ENCODE assay signal across 16 cellular contexts in genomic region chr14:89988787-89989186, GRCh38. TPM values are rescaled to one million over a fixed set of nuclear protein-coding genes. Genes with fewer than 3 reads are reported as not detected.
DNase-seq lines count a peak whose midpoint lies in the region; ATAC-seq and TF ChIP-seq lines count a peak whose summit lies in the region.
"Had no signal": no experiment of that assay in that cellular context is flagged by ENCODE, and none has a peak within 500 bp of the region (broad histone marks: within the 10 kb centered on the region; RNA-seq: fewer than 3 reads in every experiment).

No MANE protein-coding gene starts in this region.

- WGBS in H9 (ENCODE audit: extremely low coverage, insufficient read length, low lambda C conversion rate), result no CpG with 5 or more reads among the region's 5 CpGs

- no peak overlapping the region for H2AFZ ChIP-seq in H9 (ENCODE audit: low read length)

- no peak overlapping the region for H3K14ac ChIP-seq in H9 (ENCODE audit: insufficient read depth, low read length)

- H3K18ac ChIP-seq in H9 (ENCODE audit: insufficient read length, low read depth, low read length), result no peak overlapping the region

- no peaks in the 10 kb centered on the region for H3K79me1 ChIP-seq in H9 (ENCODE audit: insufficient read depth, low read depth, low read length, poor library complexity, severe bottlenecking)

- H3K4me2 ChIP-seq in H9 (ENCODE audit: insufficient read depth, insufficient read length, low read length), result no peak overlapping the region
- H3K4me2 ChIP-seq: BLaER1 had no signal

- intact Hi-C loops in activated naive CD4-positive, alpha-beta T cell treated with anti-CD3 and anti-CD28 coated beads for 36 hours (cut with micrococcal nuclease), result no loop called here

- H3K9ac ChIP-seq in H9 (ENCODE audit: extremely low read depth, insufficient read length, low read length), result no peak overlapping the region
- H3K9ac ChIP-seq: BLaER1 had no signal

- H2BK120ac ChIP-seq in H9 (ENCODE audit: low read depth, low read length, poor library complexity, severe bottlenecking), result no peak overlapping the region

- DNase-seq in H9 (no peak), WTC11 (ENCODE audit: low spot score) (no peak), iPS-NIHi7 (ENCODE audit: extremely low spot score) (peak; percentile 19)
- DNase-seq in activated naive CD4-positive, alpha-beta T cell treated with anti-CD3 and anti-CD28 coated beads for 36 hours, result no peak
- DNase-seq: Caco-2; CD4-positive, CD25-positive, alpha-beta regulatory T cell; CD8-positive, alpha-beta T cell; DMS153; DND-41; GOT3; HCEC 1CT had no signal

- POLR2A ChIA-PET in WTC11 (lab: Charles Lee), result no interaction called here

- H3K9me3 Mint-ChIP-seq in H9, result no peaks in the 10 kb centered on the region
- no peaks in the 10 kb centered on the region for H3K9me3 Mint-ChIP-seq in WTC11
- no peaks in the 10 kb centered on the region for H3K9me3 Mint-ChIP-seq in activated naive CD4-positive, alpha-beta T cell treated with anti-CD3 and anti-CD28 coated beads for 36 hours
- H3K9me3 Mint-ChIP-seq: CD4-positive, CD25-positive, alpha-beta regulatory T cell; CD8-positive, alpha-beta T cell had no signal

- H2BK15ac ChIP-seq in H9 (ENCODE audit: low read depth, low read length), result no peak overlapping the region

- H4K20me1 ChIP-seq in H9 (ENCODE audit: control insufficient read depth, insufficient read depth, insufficient read length), result no peaks in the 10 kb centered on the region
- H4K20me1 ChIP-seq: BLaER1 had no signal

- TF ChIP-seq CTCF in H9 (conservative IDR thresholded peaks at IDR 0.05), result no peak
- no peak for TF ChIP-seq CTCF in WTC11 (IDR thresholded peaks at IDR 0.05)

- no peaks in the 10 kb centered on the region for H3K79me2 ChIP-seq in H9 (ENCODE audit: insufficient read depth, low read length)

- H3K23ac ChIP-seq in H9 (ENCODE audit: insufficient read length, low read depth, low read length), result no peak overlapping the region

- H3K4me1 ChIP-seq in H9 (ENCODE audit: insufficient read depth, low read length), result no peaks in the 10 kb centered on the region; the same call in 1 of the 2 replicates
- H3K4me1 ChIP-seq: BLaER1, Caco-2 had no signal

- ATAC-seq in WTC11 (peak; percentile 65), HG03039 (IDR thresholded peaks at IDR 0.05; ENCODE audit: unreplicated experiment) (no peak), HG03571 (IDR thresholded peaks at IDR 0.05; ENCODE audit: unreplicated experiment) (no peak)
- ATAC-seq: CD8-positive, alpha-beta T cell had no signal

- no peak overlapping the region for H3K4ac ChIP-seq in H9 (ENCODE audit: low read depth, low read length)

- no peaks in the 10 kb centered on the region for H3K9me3 ChIP-seq in H9 (ENCODE audit: control insufficient read depth, low read depth, low read length)
- H3K9me3 ChIP-seq: BLaER1, Caco-2 had no signal

- no peak overlapping the region for H2BK12ac ChIP-seq in H9 (ENCODE audit: insufficient read length, low read depth, low read length)

- H3K27ac Mint-ChIP-seq in H9 (peak overlapping the region in 2 of 3 experiments; percentile 10 to 71; a peak in 5 of 7 replicates), WTC11 (peak overlapping the region; percentile 91)
- H3K27ac Mint-ChIP-seq in activated naive CD4-positive, alpha-beta T cell treated with anti-CD3 and anti-CD28 coated beads for 36 hours, result no peak overlapping the region
- H3K27ac Mint-ChIP-seq: B cell; CD4-positive, CD25-positive, alpha-beta regulatory T cell; CD8-positive, alpha-beta T cell had no signal

- no peak overlapping the region for H2AK5ac ChIP-seq in H9 (ENCODE audit: insufficient read length, low read length)

- no peak overlapping the region for H4K8ac ChIP-seq in H9 (replicated peaks; ENCODE audit: insufficient read length, low read depth, low read length)

- H2BK5ac ChIP-seq in H9 (ENCODE audit: insufficient read length, low read length), result no peak overlapping the region

- H3K4me3 Mint-ChIP-seq in H9 (no peak overlapping the region), WTC11 (no peak overlapping the region)
- H3K4me3 Mint-ChIP-seq in activated naive CD4-positive, alpha-beta T cell treated with anti-CD3 and anti-CD28 coated beads for 36 hours, result no peak overlapping the region
- H3K4me3 Mint-ChIP-seq: B cell; CD4-positive, CD25-positive, alpha-beta regulatory T cell; CD8-positive, alpha-beta T cell had no signal

- H3K27me3 ChIP-seq in H9 (ENCODE audit: insufficient read depth, low read length), result no peaks in the 10 kb centered on the region
- H3K27me3 ChIP-seq: BLaER1 had no signal

- H3K4me1 Mint-ChIP-seq in H9, result peaks cover 30 to 31% of the 10 kb centered on the region in 2 experiments
- peaks cover 41% of the 10 kb centered on the region for H3K4me1 Mint-ChIP-seq in WTC11
- H3K4me1 Mint-ChIP-seq in activated naive CD4-positive, alpha-beta T cell treated with anti-CD3 and anti-CD28 coated beads for 36 hours (ENCODE audit: low read depth), result no peaks in the 10 kb centered on the region
- H3K4me1 Mint-ChIP-seq: B cell had no signal

- CTCF ChIA-PET in WTC11 (lab: Charles Lee), result interaction anchor here (0.7 to 5.8 kb wide), 4 partner anchors 15 to 247 kb away, joined by 4 to 52 read pairs (median 8); no protein-coding TSS in a partner anchor
- CTCF ChIA-PET in activated naive CD4-positive, alpha-beta T cell treated with anti-CD3 and anti-CD28 coated beads for 36 hours (lab: Charles Lee), result interaction anchor here (1.8 kb wide), 1 partner anchor 16 kb away, joined by 6 read pairs; no protein-coding TSS in a partner anchor

- H3K36me3 Mint-ChIP-seq in H9 (ENCODE audit: insufficient read depth in 1 of 3, low read depth in 3 of 3) (peaks cover 16 to 54% (median 50%) of the 10 kb centered on the region in 3 experiments), WTC11 (peaks cover 33% of the 10 kb centered on the region)
- peaks cover 50% of the 10 kb centered on the region for H3K36me3 Mint-ChIP-seq in activated naive CD4-positive, alpha-beta T cell treated with anti-CD3 and anti-CD28 coated beads for 36 hours (ENCODE audit: low read depth)

- H3K56ac ChIP-seq in H9 (ENCODE audit: insufficient read length, low read depth, low read length), result no peak overlapping the region

- no peaks in the 10 kb centered on the region for H3K23me2 ChIP-seq in H9 (ENCODE audit: insufficient read length, low read depth, low read length, poor library complexity, severe bottlenecking)

- H3K27me3 Mint-ChIP-seq in H9 (ENCODE audit: low read depth) (no peaks in the 10 kb centered on the region), WTC11 (ENCODE audit: low read depth) (no peaks in the 10 kb centered on the region)
- H3K27me3 Mint-ChIP-seq in activated naive CD4-positive, alpha-beta T cell treated with anti-CD3 and anti-CD28 coated beads for 36 hours (ENCODE audit: low read depth), result no peaks in the 10 kb centered on the region
- H3K27me3 Mint-ChIP-seq: B cell; CD4-positive, CD25-positive, alpha-beta regulatory T cell had no signal

- H4K91ac ChIP-seq in H9 (ENCODE audit: insufficient read length, low read depth, low read length), result no peak overlapping the region

- no peak overlapping the region for H4K5ac ChIP-seq in H9 (ENCODE audit: insufficient read length, low read depth, low read length)

- H3K27ac ChIP-seq in H9 (ENCODE audit: insufficient read length, low read depth, low read length), result no peak overlapping the region
- H3K27ac ChIP-seq: BLaER1, C4-2B had no signal

- no peak overlapping the region for H3T11ph ChIP-seq in H9 (ENCODE audit: low read length)

- no peak overlapping the region for H2BK20ac ChIP-seq in H9 (ENCODE audit: low read depth, low read length, poor library complexity, severe bottlenecking)

TF ChIP-seq in WTC11, 78 proteins besides CTCF, POLR2A, EP300 and RAD21 (continues in another document):
- TF ChIP-seq CREB1 (CRISPR knock-in tag; IDR thresholded peaks at IDR 0.05), result no peak
- no peak for TF ChIP-seq JUN (CRISPR knock-in tag; IDR thresholded peaks at IDR 0.05)
- TF ChIP-seq, protein P1, sequence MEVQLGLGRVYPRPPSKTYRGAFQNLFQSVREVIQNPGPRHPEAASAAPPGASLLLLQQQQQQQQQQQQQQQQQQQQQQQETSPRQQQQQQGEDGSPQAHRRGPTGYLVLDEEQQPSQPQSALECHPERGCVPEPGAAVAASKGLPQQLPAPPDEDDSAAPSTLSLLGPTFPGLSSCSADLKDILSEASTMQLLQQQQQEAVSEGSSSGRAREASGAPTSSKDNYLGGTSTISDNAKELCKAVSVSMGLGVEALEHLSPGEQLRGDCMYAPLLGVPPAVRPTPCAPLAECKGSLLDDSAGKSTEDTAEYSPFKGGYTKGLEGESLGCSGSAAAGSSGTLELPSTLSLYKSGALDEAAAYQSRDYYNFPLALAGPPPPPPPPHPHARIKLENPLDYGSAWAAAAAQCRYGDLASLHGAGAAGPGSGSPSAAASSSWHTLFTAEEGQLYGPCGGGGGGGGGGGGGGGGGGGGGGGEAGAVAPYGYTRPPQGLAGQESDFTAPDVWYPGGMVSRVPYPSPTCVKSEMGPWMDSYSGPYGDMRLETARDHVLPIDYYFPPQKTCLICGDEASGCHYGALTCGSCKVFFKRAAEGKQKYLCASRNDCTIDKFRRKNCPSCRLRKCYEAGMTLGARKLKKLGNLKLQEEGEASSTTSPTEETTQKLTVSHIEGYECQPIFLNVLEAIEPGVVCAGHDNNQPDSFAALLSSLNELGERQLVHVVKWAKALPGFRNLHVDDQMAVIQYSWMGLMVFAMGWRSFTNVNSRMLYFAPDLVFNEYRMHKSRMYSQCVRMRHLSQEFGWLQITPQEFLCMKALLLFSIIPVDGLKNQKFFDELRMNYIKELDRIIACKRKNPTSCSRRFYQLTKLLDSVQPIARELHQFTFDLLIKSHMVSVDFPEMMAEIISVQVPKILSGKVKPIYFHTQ (CRISPR knock-in tag; IDR thresholded peaks at IDR 0.05), result no peak

RNA-seq across cellular contexts. Expression of gene TDP1, which starts 33.1 kb away (rescaled TPM):
- total RNA-seq in H9 (2021), result 51.2 and 53.4 TPM in 2 replicates
- total RNA-seq in WTC11 (2021), result 54.2 to 59.8 TPM (median 57.3 TPM) in 3 replicates
- total RNA-seq in activated naive CD4-positive, alpha-beta T cell treated with anti-CD3 and anti-CD28 coated beads for 36 hours, result 10 to 100 TPM; 77.0 to 77.2 TPM

RNA-seq across cellular contexts. Expression of gene EFCAB11, which starts 34.3 kb away (rescaled TPM):
- total RNA-seq in H9 (2021), result 17.4 TPM in 2 replicates
- total RNA-seq in WTC11 (2021), result 15.5 to 18.8 TPM (median 18.0 TPM) in 3 replicates
- 1 to 10 TPM; 7.0 to 9.5 TPM for total RNA-seq in activated naive CD4-positive, alpha-beta T cell treated with anti-CD3 and anti-CD28 coated beads for 36 hours
